ENCODE assay signal across 6 cellular contexts in the genomic region with DNA sequence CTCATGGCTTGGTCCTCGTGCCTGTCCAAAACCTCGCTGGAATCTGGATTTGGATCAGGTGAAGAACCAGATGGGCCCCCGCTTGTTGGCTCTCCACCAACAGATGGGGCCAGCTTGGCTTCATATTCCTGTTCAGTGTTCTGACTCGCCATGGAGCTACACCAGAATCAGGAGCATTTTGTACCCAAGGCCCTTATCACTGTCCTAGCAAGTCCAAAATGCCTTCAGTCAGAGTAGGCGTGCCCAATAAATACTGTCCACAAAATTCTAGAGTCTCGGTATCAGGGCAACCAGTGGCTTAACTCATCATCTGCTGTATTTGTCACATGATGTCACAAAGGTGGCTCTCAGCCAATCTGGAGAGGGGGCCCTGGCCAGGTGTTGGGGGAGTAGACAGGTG. TPM values are rescaled to one million over a fixed set of nuclear protein-coding genes. Genes with fewer than 3 reads are reported as not detected.
"Had no signal": no experiment of that assay in that cellular context is flagged by ENCODE, and none has a peak within 500 bp of the region (broad histone marks: within the 10 kb centered on the region; RNA-seq: fewer than 3 reads in every experiment).

A gene with protein sequence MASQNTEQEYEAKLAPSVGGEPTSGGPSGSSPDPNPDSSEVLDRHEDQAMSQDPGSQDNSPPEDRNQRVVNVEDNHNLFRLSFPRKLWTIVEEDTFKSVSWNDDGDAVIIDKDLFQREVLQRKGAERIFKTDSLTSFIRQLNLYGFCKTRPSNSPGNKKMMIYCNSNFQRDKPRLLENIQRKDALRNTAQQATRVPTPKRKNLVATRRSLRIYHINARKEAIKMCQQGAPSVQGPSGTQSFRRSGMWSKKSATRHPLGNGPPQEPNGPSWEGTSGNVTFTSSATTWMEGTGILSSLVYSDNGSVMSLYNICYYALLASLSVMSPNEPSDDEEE (minus strand): TSS at position 224 of the 400 bp plus-strand sequence. CDS start 72 bp downstream, at position 152.

RNA-seq across cellular contexts. Expression of the gene that starts here (rescaled TPM):
- total RNA-seq: GM23338, H1, H9, HT-29, IMR-90, K562 had no signal
- polyA plus RNA-seq: GM23338, H1, IMR-90 had no signal
